In genomic region chr20:20463933-20464374, GRCh38 we compare ENCODE assay signal across 9 cellular contexts.
DNase-seq lines count a peak whose midpoint lies in the region; ATAC-seq and TF ChIP-seq lines count a peak whose summit lies in the region.
"Had no signal": no experiment of that assay in that cellular context is flagged by ENCODE, and none has a peak within 500 bp of the region (broad histone marks: within the 10 kb centered on the region; RNA-seq: fewer than 3 reads in every experiment).

No MANE protein-coding gene starts in this region.

- H3K36me3 ChIP-seq in mucosa of descending colon (ENCODE audit: low read depth), result no peaks in the 10 kb centered on the region

- intact Hi-C loops in mucosa of descending colon (cut with DNase I, micrococcal nuclease), result no loop called here

- H3K4me3 ChIP-seq in mucosa of descending colon, result no peak overlapping the region

- ATAC-seq in GM21381 (IDR thresholded peaks at IDR 0.05; ENCODE audit: unreplicated experiment) (peak; percentile 28), mucosa of descending colon (no peak), GM18520 (IDR thresholded peaks at IDR 0.05; ENCODE audit: unreplicated experiment) (no peak)

- no peak for TF ChIP-seq CTCF in mucosa of descending colon (IDR thresholded peaks at IDR 0.05)

- no peaks in the 10 kb centered on the region for H3K9me3 ChIP-seq in mucosa of descending colon

- DNase-seq in DMS 273 (lab: John Stamatoyannopoulos, UW; ENCODE audit: unreplicated experiment) (peak; percentile 82), NCI-H2029 treated with DMSO at 0.1 percent for 48 hours (lab: John Stamatoyannopoulos, UW) (peak; percentile 52), hippocampal formation (lab: John Stamatoyannopoulos, UW) (peak; percentile 54 to 84), NCI-H187 treated with DMSO at 0.1 percent for 48 hours (lab: John Stamatoyannopoulos, UW) (no peak), mucosa of descending colon (no peak), NOMO-1 treated with DMSO at 0.1 percent for 48 hours (lab: John Stamatoyannopoulos, UW; ENCODE audit: unreplicated experiment) (no peak)
- DNase-seq: stimulated activated CD4-positive, alpha-beta T cell treated with anti-CD3 and anti-CD28 coated beads, Interleukin-2, amount 100 ng/mL, for 24 hours had no signal

- H3K4me1 ChIP-seq in mucosa of descending colon (ENCODE audit: low read depth), result no peaks in the 10 kb centered on the region

Comparison
In these comparisons a context has a peak if more than half of its experiments do, and no peak if none do; other contexts are left out.
1. DNase-seq: peak in DMS 273 (single experiment), NCI-H2029 treated with DMSO at 0.1 percent for 48 hours (single experiment) and hippocampal formation (2 of 2); none in NCI-H187 treated with DMSO at 0.1 percent for 48 hours (single experiment), mucosa of descending colon (0 of 3) and NOMO-1 treated with DMSO at 0.1 percent for 48 hours (single experiment).